ENCODE assay signal across 1 cellular context in genomic region chr1:151494741-151495281, GRCh38.
A peak's percentile ranks its signal among the peaks of the same experiment; 100 is the strongest.
TF ChIP-seq lines count a peak whose summit lies in the region.

No MANE protein-coding gene starts in this region.

TF ChIP-seq in HEK293, 187 proteins besides CTCF, POLR2A, EP300 and RAD21 (continued from another document):
- TF ChIP-seq ZNF624 (tag by site-specific recombination; IDR thresholded peaks at IDR 0.05) = no peak
- 0 out of 2 replicates have a peak, but pooled peaks have one; percentile 14 for TF ChIP-seq ZNF148 (tag by site-specific recombination; IDR thresholded peaks at IDR 0.05; ENCODE audit: borderline replicate concordance)
- no peak for TF ChIP-seq ZNF701 (tag by site-specific recombination; IDR thresholded peaks at IDR 0.05)
- no peak for TF ChIP-seq ZNF133 (tag by site-specific recombination; IDR thresholded peaks at IDR 0.05)
- TF ChIP-seq GLIS2 (tag by site-specific recombination; IDR thresholded peaks at IDR 0.05) = no peak; the same call in 1 of the 2 replicates
- no peak for TF ChIP-seq ZSCAN5A (tag by site-specific recombination; IDR thresholded peaks at IDR 0.05)
- no peak for TF ChIP-seq ZNF596 (tag by site-specific recombination; IDR thresholded peaks at IDR 0.05)
- TF ChIP-seq BCL6B (tag by site-specific recombination; IDR thresholded peaks at IDR 0.05) = no peak
- TF ChIP-seq ZNF391 (tag by site-specific recombination; IDR thresholded peaks at IDR 0.05; ENCODE audit: borderline replicate concordance, low read depth) = peak; percentile 93; the same call in 1 of the 2 replicates
- TF ChIP-seq ZNF335 (tag by site-specific recombination; conservative IDR thresholded peaks at IDR 0.05) = peak; percentile 49
- TF ChIP-seq ZNF366 (tag by site-specific recombination; conservative IDR thresholded peaks at IDR 0.05) = peak; percentile 94
- peak; percentile 92 for TF ChIP-seq OSR2 (tag by site-specific recombination; IDR thresholded peaks at IDR 0.05)
- TF ChIP-seq ZNF423 (tag by site-specific recombination; IDR thresholded peaks at IDR 0.05) = no peak
- peak; percentile 11 for TF ChIP-seq ZNF623 (tag by site-specific recombination; IDR thresholded peaks at IDR 0.05)
- no peak; the same call in 1 of the 2 replicates for TF ChIP-seq ZNF654 (tag by site-specific recombination; IDR thresholded peaks at IDR 0.05; ENCODE audit: low read depth)
- TF ChIP-seq SCRT2 (tag by site-specific recombination; IDR thresholded peaks at IDR 0.05) = no peak
- no peak for TF ChIP-seq ZNF830 (tag by site-specific recombination; IDR thresholded peaks at IDR 0.05; ENCODE audit: low read depth)
- peak; percentile 85; the same call in 1 of the 2 replicates for TF ChIP-seq ZNF792 (tag by site-specific recombination; IDR thresholded peaks at IDR 0.05)
- TF ChIP-seq PRDM10 (tag by site-specific recombination; IDR thresholded peaks at IDR 0.05) = peak; percentile 56
- TF ChIP-seq ZEB2 (tag by site-specific recombination; IDR thresholded peaks at IDR 0.05) = peak; percentile 98
- TF ChIP-seq ZBTB17 (tag by site-specific recombination; IDR thresholded peaks at IDR 0.05) = peak; percentile 84
- TF ChIP-seq FEZF1 (tag by site-specific recombination; IDR thresholded peaks at IDR 0.05) = peak; percentile 96
- no peak for TF ChIP-seq ZBTB11 (tag by site-specific recombination; conservative IDR thresholded peaks at IDR 0.05; ENCODE audit: low read depth)
- TF ChIP-seq SP7 (tag by site-specific recombination; IDR thresholded peaks at IDR 0.05) = peak; percentile 99
- TF ChIP-seq ZSCAN23 (tag by site-specific recombination; IDR thresholded peaks at IDR 0.05) = peak; percentile 89
- TF ChIP-seq ZIC2 (tag by site-specific recombination; IDR thresholded peaks at IDR 0.05) = peak; percentile 54
- no peak for TF ChIP-seq ZNF354C (tag by site-specific recombination; IDR thresholded peaks at IDR 0.05; ENCODE audit: borderline replicate concordance, low read depth)
- TF ChIP-seq ZNF202 (tag by site-specific recombination; IDR thresholded peaks at IDR 0.05; ENCODE audit: borderline replicate concordance) = no peak
- TF ChIP-seq ZNF670 (tag by site-specific recombination; IDR thresholded peaks at IDR 0.05; ENCODE audit: low read depth) = no peak
- peak; percentile 68; the same call in 1 of the 2 replicates for TF ChIP-seq GLI2 (tag by site-specific recombination; IDR thresholded peaks at IDR 0.05; ENCODE audit: borderline replicate concordance, low read depth)
- no peak for TF ChIP-seq ZNF132 (tag by site-specific recombination; IDR thresholded peaks at IDR 0.05; ENCODE audit: borderline replicate concordance)
- no peak for TF ChIP-seq ZFP3 (tag by site-specific recombination; IDR thresholded peaks at IDR 0.05; ENCODE audit: low read depth)
- no peak for TF ChIP-seq ZNF37A (tag by site-specific recombination; IDR thresholded peaks at IDR 0.05)
- TF ChIP-seq ZBTB48 (tag by site-specific recombination; IDR thresholded peaks at IDR 0.05) = no peak
- TF ChIP-seq PRDM6 (tag by site-specific recombination; IDR thresholded peaks at IDR 0.05) = peak; percentile 97
- no peak for TF ChIP-seq ZBTB1 (tag by site-specific recombination; IDR thresholded peaks at IDR 0.05)
- peak; percentile 70; the same call in 1 of the 2 replicates for TF ChIP-seq ZBTB21 (tag by site-specific recombination; IDR thresholded peaks at IDR 0.05)
- TF ChIP-seq SALL2 (tag by site-specific recombination; IDR thresholded peaks at IDR 0.05; ENCODE audit: borderline replicate concordance) = no peak
- no peak for TF ChIP-seq KLF7 (tag by site-specific recombination; IDR thresholded peaks at IDR 0.05; ENCODE audit: borderline replicate concordance)
- TF ChIP-seq GLI4 (tag by site-specific recombination; IDR thresholded peaks at IDR 0.05) = no peak
- 0 out of 2 replicates have a peak, but pooled peaks have one; percentile 65 for TF ChIP-seq ZNF561 (tag by site-specific recombination; IDR thresholded peaks at IDR 0.05; ENCODE audit: borderline replicate concordance)
- no peak for TF ChIP-seq ZBTB49 (tag by site-specific recombination; IDR thresholded peaks at IDR 0.05; ENCODE audit: low read depth)
- TF ChIP-seq ZFP69B (tag by site-specific recombination; IDR thresholded peaks at IDR 0.05) = peak; percentile 43; the same call in 1 of the 2 replicates
- peak; percentile 60 for TF ChIP-seq ZNF600 (tag by site-specific recombination; IDR thresholded peaks at IDR 0.05)
- TF ChIP-seq ZNF747 (tag by site-specific recombination; IDR thresholded peaks at IDR 0.05) = no peak
- peak; percentile 24; the same call in 1 of the 2 replicates for TF ChIP-seq ZNF449 (tag by site-specific recombination; IDR thresholded peaks at IDR 0.05)
